In genomic region chr6:136747538-136747937, GRCh38 we compare ENCODE assay signal across 22 cellular contexts. TPM values are rescaled to one million over a fixed set of nuclear protein-coding genes. Genes with fewer than 3 reads are reported as not detected.
DNase-seq lines count a peak whose midpoint lies in the region; ATAC-seq, FAIRE-seq and TF ChIP-seq lines count a peak whose summit lies in the region.
"Had no signal": no experiment of that assay in that cellular context is flagged by ENCODE, and none has a peak within 500 bp of the region (broad histone marks: within the 10 kb centered on the region; RNA-seq: fewer than 3 reads in every experiment).

No MANE protein-coding gene starts in this region.

- H3K4me3 Mint-ChIP-seq in CD4-positive, CD25-positive, alpha-beta regulatory T cell = no peak overlapping the region
- no peak overlapping the region for H3K4me3 Mint-ChIP-seq in CD4-positive, alpha-beta T cell
- no peak overlapping the region for H3K4me3 Mint-ChIP-seq in central memory CD8-positive, alpha-beta T cell
- H3K4me3 Mint-ChIP-seq in immature natural killer cell = no peak overlapping the region
- H3K4me3 Mint-ChIP-seq: GM23338, HFFc6, IgD-negative memory B cell had no signal

- peaks cover 0 to 2% (median 0%) of the 10 kb centered on the region in 7 donors for H3K9me3 Mint-ChIP-seq in CD4-positive, CD25-positive, alpha-beta regulatory T cell
- H3K9me3 Mint-ChIP-seq in CD4-positive, alpha-beta T cell = no peaks in the 10 kb centered on the region
- H3K9me3 Mint-ChIP-seq in central memory CD8-positive, alpha-beta T cell = no peaks in the 10 kb centered on the region
- H3K9me3 Mint-ChIP-seq in immature natural killer cell = no peaks in the 10 kb centered on the region
- H3K9me3 Mint-ChIP-seq: GM23338, HFFc6 had no signal

- H3K4me1 Mint-ChIP-seq in CD4-positive, CD25-positive, alpha-beta regulatory T cell = peaks cover 46 to 94% (median 73%) of the 10 kb centered on the region in 4 donors
- H3K4me1 Mint-ChIP-seq in CD4-positive, alpha-beta T cell (ENCODE audit: low read depth) = peaks cover 67% of the 10 kb centered on the region
- peaks cover 68% of the 10 kb centered on the region for H3K4me1 Mint-ChIP-seq in central memory CD8-positive, alpha-beta T cell
- peaks cover 64 to 88% of the 10 kb centered on the region in 2 donors for H3K4me1 Mint-ChIP-seq in immature natural killer cell

- peak overlapping the region; percentile 6 for H3K4me3 ChIP-seq in CD4-positive, CD25-positive, alpha-beta regulatory T cell (ENCODE audit: low read depth, low read length)
- H3K4me3 ChIP-seq: GM23338 had no signal

- peak overlapping the region; percentile 65 to 100 (median 68) for H3K27ac Mint-ChIP-seq in CD4-positive, CD25-positive, alpha-beta regulatory T cell
- peak overlapping the region; percentile 61 for H3K27ac Mint-ChIP-seq in CD4-positive, alpha-beta T cell
- peak overlapping the region; percentile 49 for H3K27ac Mint-ChIP-seq in central memory CD8-positive, alpha-beta T cell (ENCODE audit: low read depth)
- H3K27ac Mint-ChIP-seq in immature natural killer cell = no peak overlapping the region
- H3K27ac Mint-ChIP-seq: GM23338, HFFc6, IgD-negative memory B cell had no signal

- peak; percentile 55 for FAIRE-seq in GM19239 (lab: Jason Lieb, UNC)
- FAIRE-seq: A204.1, D721Med, G401.6, GM12891, HTR-8/SVneo had no signal

- H3K27me3 ChIP-seq in CD4-positive, CD25-positive, alpha-beta regulatory T cell (ENCODE audit: control insufficient read depth, insufficient read depth, low read length) = no peaks in the 10 kb centered on the region
- H3K27me3 ChIP-seq in CD4-positive, alpha-beta T cell (ENCODE audit: control insufficient read depth, insufficient read depth, low read length) = no peaks in the 10 kb centered on the region
- H3K27me3 ChIP-seq: BE2C had no signal

- H3K27ac ChIP-seq in CD4-positive, CD25-positive, alpha-beta regulatory T cell (ENCODE audit: insufficient read depth, low read length, poor library complexity, severe bottlenecking) = peak overlapping the region; percentile 59
- no peak overlapping the region for H3K27ac ChIP-seq in CD4-positive, alpha-beta T cell (ENCODE audit: low read depth, low read length)

- peaks cover 45% of the 10 kb centered on the region for H3K4me1 ChIP-seq in CD4-positive, CD25-positive, alpha-beta regulatory T cell (ENCODE audit: control insufficient read depth, insufficient read depth, low read length, poor library complexity, severe bottlenecking)
- H3K4me1 ChIP-seq: BE2C, Caco-2 had no signal

- TF ChIP-seq CTCF in CD4-positive, alpha-beta T cell (IDR thresholded peaks at IDR 0.05) = no peak

- POLR2A ChIA-PET in CD4-positive, alpha-beta T cell (lab: Charles Lee) = interaction anchor here (1.2 kb wide), 1 partner anchor 12 kb away, joined by 3 read pairs; no protein-coding TSS in a partner anchor

- no peaks in the 10 kb centered on the region for H3K36me3 ChIP-seq in CD4-positive, CD25-positive, alpha-beta regulatory T cell (ENCODE audit: control insufficient read depth, insufficient read depth, low read length)
- H3K36me3 ChIP-seq: BE2C had no signal

- CTCF ChIA-PET in CD4-positive, alpha-beta T cell (lab: Charles Lee) = interaction anchor here (1.6 to 5.1 kb wide), 2 partner anchors 45 to 47 kb away, joined by 3 to 44 read pairs; partner anchors contain the start of gene MAP3K5

- no peak for DNase-seq in CD4-positive, CD25-positive, alpha-beta regulatory T cell
- DNase-seq in CD4-positive, alpha-beta T cell = no peak
- DNase-seq in GM19239 (ENCODE audit: insufficient read length, low spot score) (no peak), iPS-NIHi11 (ENCODE audit: low spot score) (no peak), SIG-M5 treated with dmso at 0.1 percent for 504 hours (lab: John Stamatoyannopoulos, UW; ENCODE audit: unreplicated experiment) (no peak), immature natural killer cell (no peak)
- DNase-seq in central memory CD8-positive, alpha-beta T cell (ENCODE audit: low spot score in 2 of 2) = no peak
- DNase-seq: ACHN, BE2C, C1 segment of cervical spinal cord, Caco-2, H7, HFFc6, KBM-7 had no signal

- no peak for ATAC-seq in CD4-positive, CD25-positive, alpha-beta regulatory T cell (ENCODE audit: low read depth in 2 of 2)
- ATAC-seq in CD4-positive, alpha-beta T cell (ENCODE audit: poor library complexity) = no peak
- no peak for ATAC-seq in central memory CD8-positive, alpha-beta T cell (replicated peaks; ENCODE audit: extremely low read depth, poor library complexity, severe bottlenecking)
- ATAC-seq: GM23338, HCT116 had no signal

- no peaks in the 10 kb centered on the region for H3K27me3 Mint-ChIP-seq in CD4-positive, CD25-positive, alpha-beta regulatory T cell
- no peaks in the 10 kb centered on the region for H3K27me3 Mint-ChIP-seq in CD4-positive, alpha-beta T cell
- no peaks in the 10 kb centered on the region for H3K27me3 Mint-ChIP-seq in central memory CD8-positive, alpha-beta T cell
- peaks cover 0 to 5% (median 0%) of the 10 kb centered on the region in 3 donors for H3K27me3 Mint-ChIP-seq in immature natural killer cell (ENCODE audit: low read depth in 3 of 3)
- H3K27me3 Mint-ChIP-seq: IgD-negative memory B cell had no signal

- H3K9me3 ChIP-seq in CD4-positive, CD25-positive, alpha-beta regulatory T cell (ENCODE audit: control insufficient read depth in 2 of 2, low read length in 2 of 2) = no peaks in the 10 kb centered on the region
- no peaks in the 10 kb centered on the region for H3K9me3 ChIP-seq in CD4-positive, alpha-beta T cell (ENCODE audit: control insufficient read depth, low read length)
- H3K9me3 ChIP-seq: BE2C, Caco-2 had no signal

- no peaks in the 10 kb centered on the region for H3K36me3 Mint-ChIP-seq in CD4-positive, CD25-positive, alpha-beta regulatory T cell
- H3K36me3 Mint-ChIP-seq in CD4-positive, alpha-beta T cell (ENCODE audit: low read depth) = no peaks in the 10 kb centered on the region
- peaks cover 5% of the 10 kb centered on the region for H3K36me3 Mint-ChIP-seq in central memory CD8-positive, alpha-beta T cell (ENCODE audit: insufficient read depth)
- no peaks in the 10 kb centered on the region for H3K36me3 Mint-ChIP-seq in immature natural killer cell

- intact Hi-C loops in CD4-positive, alpha-beta T cell (cut with DNase I, micrococcal nuclease) = no loop called here

RNA-seq across cellular contexts. Expression of gene MAP3K5, which starts 44.7 kb away (rescaled TPM):
- 44.0 TPM for total RNA-seq in CD4-positive, CD25-positive, alpha-beta regulatory T cell
- polyA plus RNA-seq in CD4-positive, CD25-positive, alpha-beta regulatory T cell = 10 to 100 TPM; 14.4 to 25.9 (median 17.9) TPM
- total RNA-seq in CD4-positive, alpha-beta T cell = 10 to 100 TPM; 12.9 to 14.1 TPM
- 10 to 100 TPM in 1 of 3 donors, 1 to 10 TPM in 2; 5.5 to 13.8 (median 6.2) TPM for polyA plus RNA-seq in immature natural killer cell

Comparison
In these comparisons a context has a peak if more than half of its experiments do, and no peak if none do; other contexts are left out.
1. H3K27ac Mint-ChIP-seq: peak in CD4-positive, CD25-positive, alpha-beta regulatory T cell (3 of 3), CD4-positive, alpha-beta T cell (single experiment) and central memory CD8-positive, alpha-beta T cell (single experiment); none in immature natural killer cell (0 of 6).